11 cellular contexts compared by ENCODE assay signal in genomic region chr4:146159384-146160058, GRCh38. TPM values are rescaled to one million over a fixed set of nuclear protein-coding genes. Genes with fewer than 3 reads are reported as not detected.
DNase-seq lines count a peak whose midpoint lies in the region; ATAC-seq lines count a peak whose summit lies in the region.
"Had no signal": no experiment of that assay in that cellular context is flagged by ENCODE, and none has a peak within 500 bp of the region (broad histone marks: within the 10 kb centered on the region; RNA-seq: fewer than 3 reads in every experiment).

No MANE protein-coding gene starts in this region.

- no peaks in the 10 kb centered on the region for H3K27me3 ChIP-seq in effector memory CD4-positive, alpha-beta T cell (replicated peaks; ENCODE audit: control insufficient read depth, insufficient read depth, low read length, poor library complexity, severe bottlenecking)

- ATAC-seq in GM18517 (IDR thresholded peaks at IDR 0.05; ENCODE audit: unreplicated experiment) = peak; percentile 66
- ATAC-seq in GM21367 (IDR thresholded peaks at IDR 0.05; ENCODE audit: unreplicated experiment) = peak; percentile 86
- peak; percentile 79 for ATAC-seq in HG03045 (IDR thresholded peaks at IDR 0.05; ENCODE audit: unreplicated experiment)
- ATAC-seq in Right ventricle myocardium superior (ENCODE audit: poor library complexity) = no peak
- ATAC-seq: HCT116, PC-3 had no signal

- H3K9me3 Mint-ChIP-seq in activated T-helper 1 cell treated with anti-CD3 and anti-CD28 coated beads, Interleukin-12 subunit alpha, Interleukin-12 subunit beta, Interleukin-2, Interleukin-4 antibody, amounts not matched to agents 30 ng/mL and 10 ng/mL and 1 ng/mL, durations not matched to agents 14 hours and 24 hours and 36 hours = peaks cover 4% of the 10 kb centered on the region

- H3K36me3 Mint-ChIP-seq in activated T-helper 1 cell treated with anti-CD3 and anti-CD28 coated beads, Interleukin-12 subunit alpha, Interleukin-12 subunit beta, Interleukin-2, Interleukin-4 antibody, amounts not matched to agents 30 ng/mL and 10 ng/mL and 1 ng/mL, durations not matched to agents 14 hours and 24 hours and 36 hours (ENCODE audit: low read depth) = no peaks in the 10 kb centered on the region

- H3K27me3 Mint-ChIP-seq in activated T-helper 1 cell treated with anti-CD3 and anti-CD28 coated beads, Interleukin-12 subunit alpha, Interleukin-12 subunit beta, Interleukin-2, Interleukin-4 antibody, amounts not matched to agents 30 ng/mL and 10 ng/mL and 1 ng/mL, durations not matched to agents 14 hours and 24 hours and 36 hours (ENCODE audit: insufficient read depth) = peaks cover 3% of the 10 kb centered on the region

- H3K4me3 Mint-ChIP-seq in activated T-helper 1 cell treated with anti-CD3 and anti-CD28 coated beads, Interleukin-12 subunit alpha, Interleukin-12 subunit beta, Interleukin-2, Interleukin-4 antibody, amounts not matched to agents 30 ng/mL and 10 ng/mL and 1 ng/mL, durations not matched to agents 14 hours and 24 hours and 36 hours = no peak overlapping the region
- H3K4me3 Mint-ChIP-seq: activated B cell treated with CpG ODN at 0.5 μM for 24 hours had no signal

- H3K4me1 ChIP-seq in effector memory CD4-positive, alpha-beta T cell (ENCODE audit: control insufficient read depth, insufficient read depth, low read length, poor library complexity, severe bottlenecking) = no peaks in the 10 kb centered on the region

- intact Hi-C loops in activated T-helper 1 cell treated with anti-CD3 and anti-CD28 coated beads, Interleukin-12 subunit alpha, Interleukin-12 subunit beta, Interleukin-2, Interleukin-4 antibody, amounts not matched to agents 30 ng/mL and 10 ng/mL and 1 ng/mL, durations not matched to agents 14 hours and 24 hours and 36 hours (cut with micrococcal nuclease) = loop anchor here (5.0 kb wide), 1 partner anchor 52 kb away; no protein-coding TSS in a partner anchor
- intact Hi-C loops in Right ventricle myocardium superior (cut with DNase I) = no loop called here

- H3K4me1 Mint-ChIP-seq in activated T-helper 1 cell treated with anti-CD3 and anti-CD28 coated beads, Interleukin-12 subunit alpha, Interleukin-12 subunit beta, Interleukin-2, Interleukin-4 antibody, amounts not matched to agents 30 ng/mL and 10 ng/mL and 1 ng/mL, durations not matched to agents 14 hours and 24 hours and 36 hours (ENCODE audit: low read depth) = peaks cover 7% of the 10 kb centered on the region

- DNase-seq in activated T-helper 1 cell treated with anti-CD3 and anti-CD28 coated beads, Interleukin-12 subunit alpha, Interleukin-12 subunit beta, Interleukin-2, Interleukin-4 antibody, amounts not matched to agents 30 ng/mL and 10 ng/mL and 1 ng/mL, durations not matched to agents 14 hours and 24 hours and 36 hours (ENCODE audit: low spot score) = no peak
- DNase-seq in Right ventricle myocardium superior = no peak
- no peak for DNase-seq in effector memory CD4-positive, alpha-beta T cell
- DNase-seq in NCI-H2107 (lab: John Stamatoyannopoulos, UW) = no peak
- no peak for DNase-seq in NCI-H2196 treated with DMSO at 0.1 percent for 48 hours (lab: John Stamatoyannopoulos, UW; ENCODE audit: unreplicated experiment)
- DNase-seq: activated B cell treated with CpG ODN at 0.5 μM for 24 hours, PC-3 had no signal

- H3K27ac ChIP-seq in effector memory CD4-positive, alpha-beta T cell (ENCODE audit: insufficient read depth, low read length, poor library complexity, severe bottlenecking) = no peak overlapping the region

- H3K4me3 ChIP-seq in effector memory CD4-positive, alpha-beta T cell (ENCODE audit: insufficient read depth, low read depth, low read length, poor library complexity, severe bottlenecking) = no peak overlapping the region

- H3K27ac Mint-ChIP-seq in activated T-helper 1 cell treated with anti-CD3 and anti-CD28 coated beads, Interleukin-12 subunit alpha, Interleukin-12 subunit beta, Interleukin-2, Interleukin-4 antibody, amounts not matched to agents 30 ng/mL and 10 ng/mL and 1 ng/mL, durations not matched to agents 14 hours and 24 hours and 36 hours = peak overlapping the region; percentile 1
- H3K27ac Mint-ChIP-seq: activated B cell treated with CpG ODN at 0.5 μM for 24 hours had no signal

- no peaks in the 10 kb centered on the region for H3K36me3 ChIP-seq in effector memory CD4-positive, alpha-beta T cell (ENCODE audit: control insufficient read depth, insufficient read depth, low read length)

- H3K9me3 ChIP-seq in effector memory CD4-positive, alpha-beta T cell (ENCODE audit: control insufficient read depth, low read length) = no peaks in the 10 kb centered on the region

RNA-seq across cellular contexts. Expression of gene LSM6, which starts 16.0 kb away (rescaled TPM):
- total RNA-seq in activated T-helper 1 cell treated with anti-CD3 and anti-CD28 coated beads, Interleukin-12 subunit alpha, Interleukin-12 subunit beta, Interleukin-2, Interleukin-4 antibody, amounts not matched to agents 30 ng/mL and 10 ng/mL and 1 ng/mL, durations not matched to agents 14 hours and 24 hours and 36 hours = 62.9 and 65.0 TPM in 2 replicates
- total RNA-seq in Right ventricle myocardium superior = 11.8 TPM

RNA-seq across cellular contexts. Expression of gene REELD1, which starts 54.8 kb away (rescaled TPM):
- total RNA-seq in activated T-helper 1 cell treated with anti-CD3 and anti-CD28 coated beads, Interleukin-12 subunit alpha, Interleukin-12 subunit beta, Interleukin-2, Interleukin-4 antibody, amounts not matched to agents 30 ng/mL and 10 ng/mL and 1 ng/mL, durations not matched to agents 14 hours and 24 hours and 36 hours = 0.22 TPM in 1 of 2 replicates, not detected in the other
- total RNA-seq in Right ventricle myocardium superior = not detected
- total RNA-seq: PC-3 had no signal
